Comparison of ENCODE assay signal across 19 cellular contexts in genomic region chr10:74314166-74314565, GRCh38.
A peak's percentile ranks its signal among the peaks of the same experiment; 100 is the strongest.
DNase-seq lines count a peak whose midpoint lies in the region; ATAC-seq, FAIRE-seq and TF ChIP-seq lines count a peak whose summit lies in the region.
"Had no signal": no experiment of that assay in that cellular context is flagged by ENCODE, and none has a peak within 500 bp of the region (broad histone marks: within the 10 kb centered on the region; RNA-seq: fewer than 3 reads in every experiment).

No MANE protein-coding gene starts in this region.

- H3K27ac ChIP-seq in left ventricle myocardium inferior (replicated peaks): no peak overlapping the region
- no peak overlapping the region for H3K27ac ChIP-seq in kidney (ENCODE audit: low read depth in 2 of 2, low read length in 2 of 2)
- H3K27ac ChIP-seq in suprapubic skin: no peak overlapping the region
- H3K27ac ChIP-seq: body of pancreas, testis had no signal

- H3K4me1 Mint-ChIP-seq in central memory CD8-positive, alpha-beta T cell: peaks cover 6% of the 10 kb centered on the region
- H3K4me1 Mint-ChIP-seq: activated naive CD4-positive, alpha-beta T cell treated with anti-CD3 and anti-CD28 coated beads, Interleukin-2, amount 10 ng/mL, durations not matched to agents 7 days and 5 days had no signal

- H3K4me3 Mint-ChIP-seq in central memory CD8-positive, alpha-beta T cell: peak overlapping the region; percentile 16
- H3K4me3 Mint-ChIP-seq: activated naive CD4-positive, alpha-beta T cell treated with anti-CD3 and anti-CD28 coated beads, Interleukin-2, amount 10 ng/mL, durations not matched to agents 7 days and 5 days; T-cell had no signal

- no peaks in the 10 kb centered on the region for H3K9me3 Mint-ChIP-seq in central memory CD8-positive, alpha-beta T cell

- peaks cover 2% of the 10 kb centered on the region for H3K36me3 Mint-ChIP-seq in central memory CD8-positive, alpha-beta T cell (ENCODE audit: insufficient read depth)

- TF ChIP-seq EP300 in suprapubic skin (IDR thresholded peaks at IDR 0.05): no peak

- H3K36me3 ChIP-seq in left ventricle myocardium inferior (peaks cover 1% of the 10 kb centered on the region), kidney (ENCODE audit: control insufficient read depth in 1 of 2, insufficient read depth in 2 of 2, low read length in 2 of 2) (no peaks in the 10 kb centered on the region), suprapubic skin (peaks cover 5% of the 10 kb centered on the region)

- peaks cover 7% of the 10 kb centered on the region for H3K9me3 ChIP-seq in left ventricle myocardium inferior (replicated peaks)
- H3K9me3 ChIP-seq in kidney (ENCODE audit: control insufficient read depth in 1 of 2, low read length in 2 of 2): no peaks in the 10 kb centered on the region
- no peaks in the 10 kb centered on the region for H3K9me3 ChIP-seq in suprapubic skin
- H3K9me3 ChIP-seq: body of pancreas, testis had no signal

- intact Hi-C loops in left ventricle myocardium inferior (cut with micrococcal nuclease): no loop called here
- intact Hi-C loops in Right ventricle myocardium superior (cut with DNase I): no loop called here
- intact Hi-C loops in kidney (cut with DNase I): no loop called here

- H3K27me3 Mint-ChIP-seq in central memory CD8-positive, alpha-beta T cell: no peaks in the 10 kb centered on the region
- H3K27me3 Mint-ChIP-seq: activated naive CD4-positive, alpha-beta T cell treated with anti-CD3 and anti-CD28 coated beads, Interleukin-2, amount 10 ng/mL, durations not matched to agents 7 days and 5 days; T-cell had no signal

- TF ChIP-seq CTCF in left ventricle myocardium inferior (IDR thresholded peaks at IDR 0.05; ENCODE audit: borderline replicate concordance) (no peak), kidney (IDR thresholded peaks at IDR 0.05; ENCODE audit: borderline replicate concordance, extremely low read depth, insufficient read depth) (no peak), suprapubic skin (IDR thresholded peaks at IDR 0.05) (no peak)

- TF ChIP-seq POLR2A in suprapubic skin (IDR thresholded peaks at IDR 0.05): no peak

- peak overlapping the region; percentile 67 for H3K27ac Mint-ChIP-seq in central memory CD8-positive, alpha-beta T cell (ENCODE audit: low read depth)
- H3K27ac Mint-ChIP-seq: activated naive CD4-positive, alpha-beta T cell treated with anti-CD3 and anti-CD28 coated beads, Interleukin-2, amount 10 ng/mL, durations not matched to agents 7 days and 5 days; T-cell had no signal

- peaks cover 6% of the 10 kb centered on the region for H3K4me1 ChIP-seq in left ventricle myocardium inferior
- no peaks in the 10 kb centered on the region for H3K4me1 ChIP-seq in kidney (ENCODE audit: control insufficient read depth in 1 of 2, insufficient read depth in 1 of 2, low read depth in 1 of 2, low read length in 2 of 2)
- peaks cover 4% of the 10 kb centered on the region for H3K4me1 ChIP-seq in suprapubic skin
- H3K4me1 ChIP-seq: body of pancreas, testis had no signal

- FAIRE-seq in kidney (lab: Jason Lieb, UNC): no peak
- FAIRE-seq: D721Med had no signal

- no peak for DNase-seq in left ventricle myocardium inferior
- DNase-seq in Right ventricle myocardium superior: no peak
- DNase-seq in central memory CD8-positive, alpha-beta T cell (ENCODE audit: low spot score in 2 of 2): no peak
- DNase-seq in kidney: no peak
- DNase-seq in suprapubic skin (ENCODE audit: low spot score in 2 of 2): no peak
- DNase-seq in NCI-H1436 treated with DMSO at 0.1 percent for 48 hours (lab: John Stamatoyannopoulos, UW): no peak
- no peak for DNase-seq in activated naive CD4-positive, alpha-beta T cell (lab: John Stamatoyannopoulos, UW)
- DNase-seq: activated naive CD4-positive, alpha-beta T cell treated with anti-CD3 and anti-CD28 coated beads, Interleukin-2, amount 10 ng/mL, durations not matched to agents 7 days and 5 days; body of pancreas; effector CD8-positive, alpha-beta T cell; GF-D8; NCI-H1694 treated with DMSO at 0.1 percent for 48 hours; NCI-H526; stimulated activated CD4-positive, alpha-beta T cell treated with anti-CD3 and anti-CD28 coated beads, Interleukin-1b, Interleukin-23, amount 100 ng/mL, for 48 hours; T-cell; testis had no signal

- peak overlapping the region; percentile 53 for H3K4me3 ChIP-seq in left ventricle myocardium inferior
- peak overlapping the region; percentile 65 to 74 for H3K4me3 ChIP-seq in kidney (ENCODE audit: low read length in 2 of 2)
- H3K4me3 ChIP-seq in suprapubic skin: peak overlapping the region; percentile 15
- H3K4me3 ChIP-seq: body of pancreas, testis had no signal

- ATAC-seq in Right ventricle myocardium superior (ENCODE audit: poor library complexity) (no peak), GM18867 (IDR thresholded peaks at IDR 0.05; ENCODE audit: unreplicated experiment) (no peak)
- no peak for ATAC-seq in central memory CD8-positive, alpha-beta T cell (replicated peaks; ENCODE audit: extremely low read depth, poor library complexity, severe bottlenecking)
- ATAC-seq: body of pancreas, Panc1, T-cell had no signal

- 17% methylated on average over 1 of the region's 1 CpG for WGBS in suprapubic skin

- H3K27me3 ChIP-seq in left ventricle myocardium inferior (ENCODE audit: low read depth): no peaks in the 10 kb centered on the region
- no peaks in the 10 kb centered on the region for H3K27me3 ChIP-seq in suprapubic skin
- H3K27me3 ChIP-seq: body of pancreas, testis had no signal

- H3K9ac ChIP-seq in kidney (ENCODE audit: low read length in 2 of 2): no peak overlapping the region

Comparison
In these comparisons a context has a peak if more than half of its experiments do, and no peak if none do; other contexts are left out.
1. H3K4me3 ChIP-seq: peak in every context shown above with its lines; median percentile 70 in kidney; 53 in left ventricle myocardium inferior; 15 in suprapubic skin.